27 cellular contexts compared by ENCODE assay signal in the genomic region with DNA sequence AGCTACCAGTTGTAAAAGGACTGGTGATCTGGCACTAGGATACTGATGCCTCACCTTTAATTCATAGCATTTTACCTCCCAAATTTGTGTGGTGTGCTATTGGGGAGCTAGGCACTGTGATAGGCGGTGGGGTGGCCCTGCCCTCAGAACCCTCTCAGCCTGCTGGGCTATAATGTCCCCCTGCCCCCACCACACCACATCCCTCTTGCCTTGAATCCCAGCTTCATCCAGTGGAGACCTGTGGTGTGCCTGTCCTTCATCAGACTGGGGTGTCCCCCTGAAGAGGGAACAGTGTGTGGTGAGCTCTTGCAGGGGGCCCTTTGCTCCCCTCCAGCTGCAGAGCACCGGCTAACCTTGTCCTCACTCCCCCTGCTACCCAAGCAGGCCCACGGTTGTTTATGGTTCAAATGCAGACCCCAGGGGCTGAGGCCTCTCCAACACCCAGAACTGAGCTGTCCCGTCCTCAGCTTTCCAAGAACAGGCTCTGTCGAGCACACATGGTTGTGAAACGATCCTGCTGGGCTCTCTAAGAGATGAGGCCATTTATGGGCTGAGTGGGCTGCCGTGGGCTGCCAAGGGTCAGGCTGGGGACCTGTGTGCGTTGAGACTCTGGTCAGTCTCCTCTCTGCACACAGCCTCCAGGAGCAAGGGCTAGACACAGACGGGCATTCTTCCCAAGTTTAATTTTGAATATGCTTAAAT. TPM values are rescaled to one million over a fixed set of nuclear protein-coding genes. Genes with fewer than 3 reads are reported as not detected.
DNase-seq lines count a peak whose midpoint lies in the region; ATAC-seq and TF ChIP-seq lines count a peak whose summit lies in the region.
"Had no signal": no experiment of that assay in that cellular context is flagged by ENCODE, and none has a peak within 500 bp of the region (broad histone marks: within the 10 kb centered on the region; RNA-seq: fewer than 3 reads in every experiment).

No MANE protein-coding gene starts in this region.

- H3K36me3 Mint-ChIP-seq in progenitor cell of endocrine pancreas (ENCODE audit: insufficient read depth), result no peaks in the 10 kb centered on the region
- H3K36me3 Mint-ChIP-seq: activated naive CD4-positive, alpha-beta T cell treated with anti-CD3 and anti-CD28 coated beads, Interleukin-2, amount 50 U/mL, for 24 hours had no signal

- H3K4me3 Mint-ChIP-seq in progenitor cell of endocrine pancreas (ENCODE audit: low read depth), result no peak overlapping the region
- H3K4me3 Mint-ChIP-seq: activated CD8-positive, alpha-beta T cell treated with anti-CD3 and anti-CD28 coated beads, Interleukin-2, amount 10 ng/mL, durations not matched to agents 7 days and 5 days; activated naive CD4-positive, alpha-beta T cell treated with anti-CD3 and anti-CD28 coated beads, Interleukin-2, amount 50 U/mL, for 24 hours; activated T-cell treated with anti-CD3 and anti-CD28 coated beads, Interleukin-2, amount 50 U/mL, for 24 hours; effector memory CD8-positive, alpha-beta T cell had no signal

- no peak for TF ChIP-seq EP300 in gastroesophageal sphincter (IDR thresholded peaks at IDR 0.05)

- H3K27ac ChIP-seq in RWPE2 (ENCODE audit: poor library complexity, severe bottlenecking) (no peak overlapping the region), gastroesophageal sphincter (no peak overlapping the region), body of pancreas (no peak overlapping the region)
- H3K27ac ChIP-seq: BLaER1 treated with 17β-estradiol and CSF1 and Interleukin-3, amounts not matched to agents 10 nM and 100 nM; esophagus muscularis mucosa; gastrocnemius medialis; vagina had no signal

- H3K9me3 ChIP-seq in RWPE2 (ENCODE audit: severe bottlenecking), result no peaks in the 10 kb centered on the region
- H3K9me3 ChIP-seq in gastroesophageal sphincter, result no peaks in the 10 kb centered on the region
- no peaks in the 10 kb centered on the region for H3K9me3 ChIP-seq in body of pancreas
- H3K9me3 ChIP-seq: BLaER1 treated with 17β-estradiol and CSF1 and Interleukin-3, amounts not matched to agents 10 nM and 100 nM; esophagus muscularis mucosa; gastrocnemius medialis; MG63; vagina had no signal

- H3K27me3 Mint-ChIP-seq in progenitor cell of endocrine pancreas, result peaks cover 13% of the 10 kb centered on the region

- H3K4me3 ChIP-seq in RWPE2 (ENCODE audit: severe bottlenecking), result no peak overlapping the region
- no peak overlapping the region for H3K4me3 ChIP-seq in gastroesophageal sphincter
- H3K4me3 ChIP-seq in body of pancreas, result no peak overlapping the region
- H3K4me3 ChIP-seq: BLaER1 treated with 17β-estradiol and CSF1 and Interleukin-3, amounts not matched to agents 10 nM and 100 nM; esophagus muscularis mucosa; gastrocnemius medialis; MG63; vagina had no signal

- in situ Hi-C loops in GM13976 (cut with MboI; ENCODE audit: low sequenced_read_pairs, unreplicated experiment), result no loop called here

- TF ChIP-seq POLR2A in gastroesophageal sphincter (IDR thresholded peaks at IDR 0.05) (no peak), body of pancreas (IDR thresholded peaks at IDR 0.05) (no peak)

- intact Hi-C loops in body of pancreas (cut with DNase I), result no loop called here

- H3K4me1 Mint-ChIP-seq in progenitor cell of endocrine pancreas (ENCODE audit: low read depth), result peaks cover 24% of the 10 kb centered on the region
- H3K4me1 Mint-ChIP-seq: activated naive CD4-positive, alpha-beta T cell treated with anti-CD3 and anti-CD28 coated beads, Interleukin-2, amount 50 U/mL, for 24 hours had no signal

- H3K27ac Mint-ChIP-seq in progenitor cell of endocrine pancreas, result peak overlapping the region; percentile 54
- H3K27ac Mint-ChIP-seq: activated CD8-positive, alpha-beta T cell treated with anti-CD3 and anti-CD28 coated beads, Interleukin-2, amount 10 ng/mL, durations not matched to agents 7 days and 5 days; activated naive CD4-positive, alpha-beta T cell treated with anti-CD3 and anti-CD28 coated beads, Interleukin-2, amount 50 U/mL, for 24 hours; activated T-cell treated with anti-CD3 and anti-CD28 coated beads, Interleukin-2, amount 50 U/mL, for 24 hours; effector memory CD8-positive, alpha-beta T cell had no signal

- DNase-seq in GM13976 (ENCODE audit: low spot score) (peak; percentile 11), RWPE2 (ENCODE audit: low spot score) (peak; percentile 13), progenitor cell of endocrine pancreas (ENCODE audit: low spot score, unreplicated experiment) (no peak), NCI-H2029 (lab: John Stamatoyannopoulos, UW) (no peak), body of pancreas (no peak), NCI-H1092 (lab: John Stamatoyannopoulos, UW) (no peak)
- DNase-seq: activated CD4-positive, alpha-beta T cell treated with anti-CD3 and anti-CD28 coated beads for 1 hour; activated CD8-positive, alpha-beta T cell treated with anti-CD3 and anti-CD28 coated beads, Interleukin-2, amount 10 ng/mL, durations not matched to agents 7 days and 5 days; activated T-cell treated with anti-CD3 and anti-CD28 coated beads, Interleukin-2, amount 50 U/mL, for 24 hours; Calu3; effector memory CD8-positive, alpha-beta T cell; gastrocnemius medialis; kidney; MG63; NCI-H1436 treated with DMSO at 0.1 percent for 48 hours; NCI-H524 treated with DMSO at 0.1 percent for 48 hours; occipital lobe; retina; RPMI8226; stimulated activated CD4-positive, alpha-beta T cell treated with anti-CD3 and anti-CD28 coated beads, Interleukin-15, amount 100 ng/mL, for 24 hours; stimulated activated CD8-positive, alpha-beta memory T cell treated with anti-CD3 and anti-CD28 coated beads, Interleukin-4, amount 100 ng/mL, for 48 hours had no signal

- H3K27me3 ChIP-seq in RWPE2 (ENCODE audit: insufficient read depth, poor library complexity, severe bottlenecking) (no peaks in the 10 kb centered on the region), gastroesophageal sphincter (no peaks in the 10 kb centered on the region), body of pancreas (no peaks in the 10 kb centered on the region)
- H3K27me3 ChIP-seq: BLaER1 treated with 17β-estradiol and CSF1 and Interleukin-3, amounts not matched to agents 10 nM and 100 nM; esophagus muscularis mucosa; gastrocnemius medialis; MG63; vagina had no signal

- no peak for ATAC-seq in RWPE2 (ENCODE audit: low read depth)
- peak; percentile 28 for ATAC-seq in gastroesophageal sphincter
- no peak for ATAC-seq in body of pancreas
- ATAC-seq in GM21423 (IDR thresholded peaks at IDR 0.05; ENCODE audit: unreplicated experiment), result no peak
- ATAC-seq: activated CD8-positive, alpha-beta T cell treated with anti-CD3 and anti-CD28 coated beads, Interleukin-2, amount 10 ng/mL, durations not matched to agents 7 days and 5 days; effector memory CD8-positive, alpha-beta T cell had no signal

- H3K4me1 ChIP-seq in RWPE2 (ENCODE audit: insufficient read depth, poor library complexity, severe bottlenecking) (peaks cover 8% of the 10 kb centered on the region), gastroesophageal sphincter (peaks cover 0 to 13% (median 0%) of the 10 kb centered on the region in 3 donors), body of pancreas (no peaks in the 10 kb centered on the region)
- H3K4me1 ChIP-seq: gastrocnemius medialis, vagina had no signal

- TF ChIP-seq CTCF in GM13976 (IDR thresholded peaks at IDR 0.05; ENCODE audit: borderline replicate concordance, control extremely low read depth, extremely low read depth, insufficient read depth, missing control alignments), result no peak
- TF ChIP-seq CTCF in RWPE2 (IDR thresholded peaks at IDR 0.05; ENCODE audit: poor library complexity, severe bottlenecking), result no peak
- no peak for TF ChIP-seq CTCF in gastroesophageal sphincter (IDR thresholded peaks at IDR 0.05)
- no peak for TF ChIP-seq CTCF in progenitor cell of endocrine pancreas (IDR thresholded peaks at IDR 0.05; ENCODE audit: unreplicated experiment)
- TF ChIP-seq CTCF in body of pancreas (IDR thresholded peaks at IDR 0.05), result no peak

- WGBS in gastroesophageal sphincter (ENCODE audit: low coverage in 1 of 2), 2 donors, result 57% methylated on average over 3 of the region's 9 CpGs; no CpG with 5 or more reads in 1 of the 2 donors
- WGBS in body of pancreas, 2 donors, result 57 to 75% methylated on average over 9 of the region's 9 CpGs

- H3K9me3 Mint-ChIP-seq in progenitor cell of endocrine pancreas (ENCODE audit: low read depth), result no peaks in the 10 kb centered on the region
- H3K9me3 Mint-ChIP-seq: activated naive CD4-positive, alpha-beta T cell treated with anti-CD3 and anti-CD28 coated beads, Interleukin-2, amount 50 U/mL, for 24 hours; activated T-cell treated with anti-CD3 and anti-CD28 coated beads, Interleukin-2, amount 50 U/mL, for 24 hours; effector memory CD8-positive, alpha-beta T cell had no signal

- H3K36me3 ChIP-seq in RWPE2 (ENCODE audit: low read depth), result no peaks in the 10 kb centered on the region
- no peaks in the 10 kb centered on the region for H3K36me3 ChIP-seq in gastroesophageal sphincter
- no peaks in the 10 kb centered on the region for H3K36me3 ChIP-seq in body of pancreas (replicated peaks in 1 of 2; ENCODE audit: insufficient read depth in 1 of 2, low read depth in 2 of 2)
- H3K36me3 ChIP-seq: BLaER1 treated with 17β-estradiol and CSF1 and Interleukin-3, amounts not matched to agents 10 nM and 100 nM; esophagus muscularis mucosa; gastrocnemius medialis; MG63; vagina had no signal

RNA-seq across cellular contexts. Expression of a gene that starts 26.9 kb away (rescaled TPM):
- total RNA-seq in gastroesophageal sphincter, result 10 to 100 TPM; 32.2 to 66.2 (median 40.1) TPM
- total RNA-seq in progenitor cell of endocrine pancreas, result 243 and 267 TPM in 2 replicates
- 100 to 1,000 TPM in 1 of 2 donors, 10 to 100 TPM in 1; 84.8 to 272 TPM for total RNA-seq in body of pancreas

RNA-seq across cellular contexts. Expression of a gene that starts 55.5 kb away (rescaled TPM):
- 10 to 100 TPM; 36.3 to 47.3 (median 38.6) TPM for total RNA-seq in gastroesophageal sphincter
- 39.8 and 41.9 TPM in 2 replicates for total RNA-seq in progenitor cell of endocrine pancreas
- 10 to 100 TPM; 16.9 to 36.3 TPM for total RNA-seq in body of pancreas

Comparison
In these comparisons a context has a peak if more than half of its experiments do, and no peak if none do; other contexts are left out.
1. DNase-seq: peak in GM13976 (single experiment) and RWPE2 (single experiment); none in progenitor cell of endocrine pancreas (single experiment), NCI-H2029 (single experiment), body of pancreas (0 of 4) and NCI-H1092 (single experiment).